Comparison of ENCODE assay signal across 8 cellular contexts in genomic region chr2:230326453-230327417, GRCh38. TPM values are rescaled to one million over a fixed set of nuclear protein-coding genes. Genes with fewer than 3 reads are reported as not detected.
DNase-seq lines count a peak whose midpoint lies in the region; ATAC-seq, FAIRE-seq and TF ChIP-seq lines count a peak whose summit lies in the region.

Gene SP140L, plus strand, starts transcription at chr2:230327193. Its CDS starts 77 bp downstream, at chr2:230327270.

- H2AFZ ChIP-seq in PC-3 (ENCODE audit: low read length): peak within 1 kb of the TSS; percentile 88

- peaks cover 14% of the 10 kb centered on the region; the same call in 1 of the 2 replicates for H3K4me1 ChIP-seq in PC-3 (ENCODE audit: insufficient read depth, low read length)
- H3K4me1 ChIP-seq in pancreas: no peaks in the 10 kb centered on the region
- peaks cover 13% of the 10 kb centered on the region for H3K4me1 ChIP-seq in thymus (ENCODE audit: control insufficient read depth, insufficient read depth, low read length)

- H3K4me3 ChIP-seq in PC-3 (ENCODE audit: low read length) (peak within 1 kb of the TSS; percentile 57), fibroblast of mammary gland (ENCODE audit: control insufficient read depth, low read depth, low read length) (peak within 1 kb of the TSS; percentile 68), pancreas (peak within 1 kb of the TSS in 3 of 4 donors; percentile 26 to 46 (median 30)), thymus (ENCODE audit: low read length) (peak within 1 kb of the TSS; percentile 70)

- no peaks in the 10 kb centered on the region for H4K20me1 ChIP-seq in PC-3 (ENCODE audit: low read length)

- TF ChIP-seq CTCF in PC-3 (conservative IDR thresholded peaks at IDR 0.05; ENCODE audit: low read depth, low read length) (no peak), fibroblast of mammary gland (conservative IDR thresholded peaks at IDR 0.05; ENCODE audit: control insufficient read depth, insufficient read depth, low read depth, low read length) (no peak), pancreas (IDR thresholded peaks at IDR 0.05) (no peak)

- ATAC-seq in HG02981 (IDR thresholded peaks at IDR 0.05; ENCODE audit: unreplicated experiment) (peak; percentile 90), PC-3 (peak; percentile 96), pancreas (peak; percentile 90 to 98 (median 98))

- no peaks in the 10 kb centered on the region for H3K9me2 ChIP-seq in PC-3 (replicated peaks; ENCODE audit: low read length)

- CTCF ChIA-PET in PC-3 (lab: Charles Lee): no interaction called here

- H3F3A ChIP-seq in PC-3 (ENCODE audit: low read length, unreplicated experiment): no peaks in the 10 kb centered on the region

- peak within 1 kb of the TSS; percentile 79 for H3K4me2 ChIP-seq in PC-3 (ENCODE audit: low read length)

- H3K79me2 ChIP-seq in PC-3 (ENCODE audit: low read length): peaks cover 11% of the 10 kb centered on the region; the same call in 1 of the 2 replicates

- 22 to 30% methylated on average over 11 of the region's 11 CpGs for WGBS in pancreas, 2 donors
- WGBS in thymus: 2% methylated on average over 11 of the region's 11 CpGs

- no peaks in the 10 kb centered on the region for H3K27me3 ChIP-seq in PC-3 (ENCODE audit: low read length)
- no peaks in the 10 kb centered on the region for H3K27me3 ChIP-seq in pancreas
- H3K27me3 ChIP-seq in thymus (ENCODE audit: control insufficient read depth, insufficient read depth): no peaks in the 10 kb centered on the region

- intact Hi-C loops in PC-3 (cut with micrococcal nuclease) (no loop called here), pancreas (cut with DNase I) (no loop called here)

- H3K36me3 ChIP-seq in PC-3 (ENCODE audit: low read depth, low read length): no peaks in the 10 kb centered on the region
- no peaks in the 10 kb centered on the region for H3K36me3 ChIP-seq in pancreas
- H3K36me3 ChIP-seq in thymus (ENCODE audit: control insufficient read depth, insufficient read depth): no peaks in the 10 kb centered on the region

- H3K9me3 ChIP-seq in PC-3 (ENCODE audit: low read length): no peaks in the 10 kb centered on the region
- no peaks in the 10 kb centered on the region for H3K9me3 ChIP-seq in pancreas
- H3K9me3 ChIP-seq in thymus (ENCODE audit: control insufficient read depth): no peaks in the 10 kb centered on the region

- POLR2A ChIA-PET in PC-3 (lab: Charles Lee; ENCODE audit: unreplicated experiment): no interaction called here

- TSS peak; percentile 68 for BruUV-seq in PC-3 (replicated peaks; lab: Mats Ljungman, UMichigan)

- TF ChIP-seq POLR2A in GM18526 (IDR thresholded peaks at IDR 0.05; ENCODE audit: extremely low read depth, insufficient read length): peak; percentile 63

- H3K27ac ChIP-seq in PC-3 (ENCODE audit: low read length) (peak within 1 kb of the TSS; percentile 36), pancreas (peak within 1 kb of the TSS; percentile 27 to 87 (median 67)), thymus (ENCODE audit: low read depth) (peak within 1 kb of the TSS; percentile 98)

- DNase-seq in PC-3 (peak; percentile 53), activated T-cell treated with anti-CD3 and anti-CD28 coated beads for 48 hours (ENCODE audit: low read depth) (peak; percentile 70), fibroblast of mammary gland (ENCODE audit: low read depth) (peak; percentile 76), pancreas (peak; percentile 44 to 79 (median 61)), NCI-H1105 treated with DMSO at 0.1 percent for 48 hours (lab: John Stamatoyannopoulos, UW) (no peak)

- FAIRE-seq in pancreas (lab: Jason Lieb, UNC): no peak

- peak within 1 kb of the TSS; percentile 51 for H3K9ac ChIP-seq in PC-3 (ENCODE audit: low read length)

RNA-seq across cellular contexts. Expression of gene SP140L, which starts in this region (rescaled TPM):
- 2.8 and 5.0 TPM in 2 replicates for total RNA-seq in PC-3 (2014; rRNA removed)
- 10 to 100 TPM in 1 of 6 donors, 1 to 10 TPM in 5; 3.1 to 10.9 (median 4.1) TPM for total RNA-seq in pancreas
- 1 to 10 TPM; 5.8 to 8.0 TPM for polyA plus RNA-seq in pancreas
- 26.5 TPM for polyA plus RNA-seq in thymus

Comparison
In these comparisons a context has a peak if more than half of its experiments do, and no peak if none do; other contexts are left out.
1. H3K27ac ChIP-seq: peak in every context shown above with its lines; median percentile 98 in thymus; 67 in pancreas; 36 in PC-3.